ENCODE assay signal across 18 cellular contexts in the genomic region with DNA sequence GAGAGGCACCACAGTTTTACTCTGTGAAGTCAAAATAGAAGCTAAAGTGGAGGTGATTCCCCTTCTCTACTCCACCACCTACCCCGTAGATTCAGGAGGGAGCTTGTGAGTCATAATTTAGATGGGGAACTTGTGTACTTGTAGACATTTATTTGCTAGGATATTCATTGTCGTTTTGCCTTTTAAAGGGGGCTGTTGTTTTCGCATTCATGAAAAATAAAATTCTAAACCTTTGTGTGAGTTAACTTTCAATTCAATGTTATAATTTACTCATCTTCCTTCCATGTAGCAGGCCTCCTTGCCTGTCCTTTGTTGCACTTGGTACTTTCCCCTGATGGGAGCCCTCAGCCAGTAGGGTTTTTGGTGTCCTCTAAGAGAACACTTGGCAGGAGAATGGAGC. TPM values are rescaled to one million over a fixed set of nuclear protein-coding genes. Genes with fewer than 3 reads are reported as not detected.
DNase-seq lines count a peak whose midpoint lies in the region; ATAC-seq and TF ChIP-seq lines count a peak whose summit lies in the region.
"Had no signal": no experiment of that assay in that cellular context is flagged by ENCODE, and none has a peak within 500 bp of the region (broad histone marks: within the 10 kb centered on the region; RNA-seq: fewer than 3 reads in every experiment).

No MANE protein-coding gene starts in this region.

- no peak for TF ChIP-seq POLR2A in esophagus muscularis mucosa (IDR thresholded peaks at IDR 0.05; ENCODE audit: low read depth)

- ATAC-seq in activated CD8-positive, alpha-beta T cell treated with anti-CD3 and anti-CD28 coated beads for 36 hours, result peak; percentile 98
- ATAC-seq in activated CD8-positive, alpha-beta T cell treated with anti-CD3 and anti-CD28 coated beads, Interleukin-2, amount 10 ng/mL, durations not matched to agents 7 days and 5 days, result no peak
- peak; percentile 75 for ATAC-seq in GM21367 (IDR thresholded peaks at IDR 0.05; ENCODE audit: unreplicated experiment)
- ATAC-seq in HG03280 (IDR thresholded peaks at IDR 0.05; ENCODE audit: unreplicated experiment), result peak; percentile 75
- ATAC-seq: A549 had no signal

- H3K4me1 ChIP-seq in esophagus muscularis mucosa (no peaks in the 10 kb centered on the region), HAP-1 (no peaks in the 10 kb centered on the region)

- peaks cover 45% of the 10 kb centered on the region for H3K4me1 Mint-ChIP-seq in activated CD8-positive, alpha-beta T cell treated with anti-CD3 and anti-CD28 coated beads for 36 hours (ENCODE audit: low read depth)
- H3K4me1 Mint-ChIP-seq in activated CD8-positive, alpha-beta T cell treated with anti-CD3 and anti-CD28 coated beads, Interleukin-2, amount 10 ng/mL, durations not matched to agents 7 days and 5 days (ENCODE audit: low read depth), result peaks cover 1% of the 10 kb centered on the region

- no peak for TF ChIP-seq EP300 in esophagus muscularis mucosa (IDR thresholded peaks at IDR 0.05)

- H3K27me3 ChIP-seq in esophagus muscularis mucosa (no peaks in the 10 kb centered on the region), HAP-1 (ENCODE audit: low read depth) (no peaks in the 10 kb centered on the region)

- no peak overlapping the region for H3K4me3 Mint-ChIP-seq in activated CD8-positive, alpha-beta T cell treated with anti-CD3 and anti-CD28 coated beads for 36 hours
- H3K4me3 Mint-ChIP-seq in activated CD8-positive, alpha-beta T cell treated with anti-CD3 and anti-CD28 coated beads, Interleukin-2, amount 10 ng/mL, durations not matched to agents 7 days and 5 days, result no peak overlapping the region

- in situ Hi-C loops in HAP-1 (cut with MboI; ENCODE audit: low sequenced_read_pairs), result no loop called here

- H3K9me3 ChIP-seq in esophagus muscularis mucosa, result no peaks in the 10 kb centered on the region
- H3K9me3 ChIP-seq in HAP-1, result no peaks in the 10 kb centered on the region
- H3K9me3 ChIP-seq: A549 had no signal

- intact Hi-C loops in activated CD8-positive, alpha-beta T cell treated with anti-CD3 and anti-CD28 coated beads for 36 hours (cut with micrococcal nuclease), result no loop called here
- intact Hi-C loops in esophagus muscularis mucosa (cut with DNase I), result no loop called here

- H3K36me3 Mint-ChIP-seq in activated CD8-positive, alpha-beta T cell treated with anti-CD3 and anti-CD28 coated beads for 36 hours (ENCODE audit: low read depth), result peaks cover 79% of the 10 kb centered on the region
- peaks cover 80% of the 10 kb centered on the region for H3K36me3 Mint-ChIP-seq in activated CD8-positive, alpha-beta T cell treated with anti-CD3 and anti-CD28 coated beads, Interleukin-2, amount 10 ng/mL, durations not matched to agents 7 days and 5 days (ENCODE audit: low read depth)

- no peak for TF ChIP-seq CTCF in activated CD8-positive, alpha-beta T cell treated with anti-CD3 and anti-CD28 coated beads for 36 hours (IDR thresholded peaks at IDR 0.05)
- no peak for TF ChIP-seq CTCF in esophagus muscularis mucosa (IDR thresholded peaks at IDR 0.05)

- POLR2A ChIA-PET in activated CD8-positive, alpha-beta T cell treated with anti-CD3 and anti-CD28 coated beads for 36 hours (lab: Charles Lee), result interaction anchor here (0.7 to 1.1 kb wide), 2 partner anchors 9 to 42 kb away, joined by 4 read pairs; no protein-coding TSS in a partner anchor
- POLR2A ChIA-PET in activated CD8-positive, alpha-beta T cell treated with anti-CD3 and anti-CD28 coated beads, Interleukin-2, amount 10 ng/mL, durations not matched to agents 7 days and 5 days (lab: Charles Lee), result no interaction called here

- H3K27ac ChIP-seq in esophagus muscularis mucosa (replicated peaks in 1 of 4), result no peak overlapping the region
- H3K27ac ChIP-seq: A549 had no signal

- H3K4me3 ChIP-seq in esophagus muscularis mucosa (no peak overlapping the region), HAP-1 (no peak overlapping the region)
- H3K4me3 ChIP-seq: A549, smooth muscle cell had no signal

- peaks cover 3% of the 10 kb centered on the region for H3K9me3 Mint-ChIP-seq in activated CD8-positive, alpha-beta T cell treated with anti-CD3 and anti-CD28 coated beads for 36 hours
- no peaks in the 10 kb centered on the region for H3K9me3 Mint-ChIP-seq in activated CD8-positive, alpha-beta T cell treated with anti-CD3 and anti-CD28 coated beads, Interleukin-2, amount 10 ng/mL, durations not matched to agents 7 days and 5 days (ENCODE audit: insufficient read depth)

- no peak for DNase-seq in activated CD8-positive, alpha-beta T cell treated with anti-CD3 and anti-CD28 coated beads for 36 hours
- DNase-seq in activated CD8-positive, alpha-beta T cell treated with anti-CD3 and anti-CD28 coated beads, Interleukin-2, amount 10 ng/mL, durations not matched to agents 7 days and 5 days, result no peak
- DNase-seq in esophagus muscularis mucosa (ENCODE audit: extremely low spot score) (peak; percentile 29), HAP-1 (ENCODE audit: low spot score in 2 of 2) (no peak), NCI-H2029 treated with DMSO at 0.1 percent for 48 hours (lab: John Stamatoyannopoulos, UW) (no peak), NCI-H1048 (lab: John Stamatoyannopoulos, UW) (no peak)
- DNase-seq: COR-L47; effector memory CD4-positive, alpha-beta T cell; foreskin melanocyte; GDM1; HCEC 1CT; NCI-H1436 treated with DMSO at 0.1 percent for 48 hours; NCI-H526; trophoblast cell had no signal

- WGBS in esophagus muscularis mucosa, result 99% methylated on average over 3 of the region's 3 CpGs

- CTCF ChIA-PET in activated CD8-positive, alpha-beta T cell treated with anti-CD3 and anti-CD28 coated beads for 36 hours (lab: Charles Lee), result no interaction called here
- CTCF ChIA-PET in activated CD8-positive, alpha-beta T cell treated with anti-CD3 and anti-CD28 coated beads, Interleukin-2, amount 10 ng/mL, durations not matched to agents 7 days and 5 days (lab: Charles Lee), result interaction anchor here (1.0 kb wide), 2 partner anchors 16 to 258 kb away, joined by 3 to 4 read pairs; no protein-coding TSS in a partner anchor

- peak overlapping the region; percentile 43 for H3K27ac Mint-ChIP-seq in activated CD8-positive, alpha-beta T cell treated with anti-CD3 and anti-CD28 coated beads for 36 hours
- no peak overlapping the region for H3K27ac Mint-ChIP-seq in activated CD8-positive, alpha-beta T cell treated with anti-CD3 and anti-CD28 coated beads, Interleukin-2, amount 10 ng/mL, durations not matched to agents 7 days and 5 days

- H3K27me3 Mint-ChIP-seq in activated CD8-positive, alpha-beta T cell treated with anti-CD3 and anti-CD28 coated beads for 36 hours, result no peaks in the 10 kb centered on the region
- H3K27me3 Mint-ChIP-seq in activated CD8-positive, alpha-beta T cell treated with anti-CD3 and anti-CD28 coated beads, Interleukin-2, amount 10 ng/mL, durations not matched to agents 7 days and 5 days (ENCODE audit: low read depth), result no peaks in the 10 kb centered on the region

- peaks cover 73 to 100% (median 93%) of the 10 kb centered on the region in 4 donors for H3K36me3 ChIP-seq in esophagus muscularis mucosa
- peaks cover 50% of the 10 kb centered on the region for H3K36me3 ChIP-seq in HAP-1 (replicated peaks)

RNA-seq across cellular contexts. Expression of gene SECISBP2, which starts 22.0 kb away (rescaled TPM):
- 10 to 100 TPM; 40.4 to 42.5 TPM for total RNA-seq in activated CD8-positive, alpha-beta T cell treated with anti-CD3 and anti-CD28 coated beads for 36 hours
- 10 to 100 TPM; 35.8 to 37.5 TPM for total RNA-seq in activated CD8-positive, alpha-beta T cell treated with anti-CD3 and anti-CD28 coated beads, Interleukin-2, amount 10 ng/mL, durations not matched to agents 7 days and 5 days
- 10 to 100 TPM; 24.0 to 32.8 (median 29.0) TPM for total RNA-seq in esophagus muscularis mucosa

RNA-seq across cellular contexts. Expression of gene CKS2, which starts 29.3 kb away (rescaled TPM):
- total RNA-seq in activated CD8-positive, alpha-beta T cell treated with anti-CD3 and anti-CD28 coated beads for 36 hours, result 100 to 1,000 TPM; 221 to 230 TPM
- total RNA-seq in activated CD8-positive, alpha-beta T cell treated with anti-CD3 and anti-CD28 coated beads, Interleukin-2, amount 10 ng/mL, durations not matched to agents 7 days and 5 days, result 100 to 1,000 TPM; 204 TPM
- 10 to 100 TPM in 1 of 4 donors, 1 to 10 TPM in 3; 2.0 to 10.3 (median 6.0) TPM for total RNA-seq in esophagus muscularis mucosa

Comparison
In these comparisons a context has a peak if more than half of its experiments do, and no peak if none do; other contexts are left out.
1. RNA of gene CKS2, which starts 29.3 kb away (total RNA-seq): 221 to 230 TPM in activated CD8-positive, alpha-beta T cell treated with anti-CD3 and anti-CD28 coated beads for 36 hours and 204 TPM in activated CD8-positive, alpha-beta T cell treated with anti-CD3 and anti-CD28 coated beads, Interleukin-2, amount 10 ng/mL, durations not matched to agents 7 days and 5 days; 2.0 to 10.3 TPM in esophagus muscularis mucosa; every median in the first group is over 10 times any median in the second.